8 cellular contexts compared by ENCODE assay signal in the genomic region with DNA sequence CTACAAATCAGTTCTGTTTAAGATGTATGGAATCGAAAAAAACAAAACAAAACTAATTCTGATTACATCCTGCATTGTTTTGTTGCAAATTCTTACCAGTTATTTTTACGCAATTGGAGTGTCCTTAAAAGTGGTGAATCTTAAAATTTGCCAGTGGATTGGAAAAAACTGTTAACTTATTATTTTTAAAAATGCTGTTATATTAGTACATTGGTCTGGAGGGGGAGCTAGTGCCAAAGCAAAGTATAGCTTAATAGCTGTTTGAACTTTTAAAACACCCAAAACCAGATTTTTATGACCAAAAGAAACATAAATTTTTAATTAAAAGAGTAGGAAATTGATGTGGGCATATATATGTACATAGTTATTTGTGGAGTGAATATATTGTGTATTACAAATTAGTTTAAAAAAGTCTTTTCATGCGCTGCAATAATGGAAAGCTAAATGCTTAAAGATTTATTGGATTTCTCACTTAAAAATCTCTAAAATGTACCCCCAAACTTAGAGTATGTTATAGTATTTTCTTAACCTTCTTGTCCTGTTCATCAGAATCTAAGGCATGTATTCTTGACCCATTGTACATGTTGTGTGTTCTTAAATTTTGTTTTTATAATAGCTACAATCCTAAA. TPM values are rescaled to one million over a fixed set of nuclear protein-coding genes. Genes with fewer than 3 reads are reported as not detected.
A peak's percentile ranks its signal among the peaks of the same experiment; 100 is the strongest.
DNase-seq lines count a peak whose midpoint lies in the region; ATAC-seq and TF ChIP-seq lines count a peak whose summit lies in the region.

No MANE protein-coding gene starts in this region.

- no peak overlapping the region for H3K4me3 ChIP-seq in WERI-Rb-1 (ENCODE audit: low read depth, low read length)
- no peak overlapping the region for H3K4me3 ChIP-seq in upper lobe of right lung

- DNase-seq in activated CD8-positive, alpha-beta memory T cell treated with anti-CD3 and anti-CD28 coated beads, Interleukin-2, amount 50 U/mL, for 4 hours = peak; percentile 18
- no peak for DNase-seq in activated CD8-positive, alpha-beta memory T cell treated with anti-CD3 and anti-CD28 coated beads, Interleukin-2, amount 50 U/mL, for 48 hours
- DNase-seq in WERI-Rb-1 (no peak), hepatic stellate cell (ENCODE audit: low spot score) (peak; percentile 30), upper lobe of right lung (no peak), iPS-NIHi11 (ENCODE audit: low spot score) (no peak), HK-2 (ENCODE audit: unreplicated experiment) (no peak)

- peaks cover 11% of the 10 kb centered on the region for H3K4me1 ChIP-seq in upper lobe of right lung

- no peaks in the 10 kb centered on the region for H3K27me3 ChIP-seq in WERI-Rb-1 (ENCODE audit: insufficient read depth, low read depth, severe bottlenecking)
- no peaks in the 10 kb centered on the region for H3K27me3 ChIP-seq in upper lobe of right lung

- intact Hi-C loops in upper lobe of right lung (cut with DNase I) = loop anchor here (10.0 kb wide), 1 partner anchor 410 kb away; no protein-coding TSS in a partner anchor

- no peak for ATAC-seq in upper lobe of right lung

- H3K27ac ChIP-seq in KOPT-K1 (ENCODE audit: low read depth, low read length, poor library complexity, severe bottlenecking) (peak overlapping the region; percentile 92), WERI-Rb-1 (no peak overlapping the region), upper lobe of right lung (no peak overlapping the region)

- no peaks in the 10 kb centered on the region for H3K9me3 ChIP-seq in KOPT-K1 (ENCODE audit: insufficient read depth, low read length, poor library complexity, severe bottlenecking)
- no peaks in the 10 kb centered on the region for H3K9me3 ChIP-seq in WERI-Rb-1 (ENCODE audit: severe bottlenecking)
- H3K9me3 ChIP-seq in upper lobe of right lung = no peaks in the 10 kb centered on the region

- no peaks in the 10 kb centered on the region; the same call in 1 of the 2 replicates for H3K36me3 ChIP-seq in KOPT-K1 (ENCODE audit: insufficient read depth, low read length)
- H3K36me3 ChIP-seq in WERI-Rb-1 = no peaks in the 10 kb centered on the region
- H3K36me3 ChIP-seq in upper lobe of right lung = no peaks in the 10 kb centered on the region

- TF ChIP-seq CTCF in WERI-Rb-1 (IDR thresholded peaks at IDR 0.05; ENCODE audit: low read depth, low read length) (0 out of 2 replicates have a peak, but pooled peaks have one; percentile 10), upper lobe of right lung (IDR thresholded peaks at IDR 0.05) (peak; percentile 51)

RNA-seq across cellular contexts. Expression of a gene that starts 2.5 kb away (rescaled TPM):
- total RNA-seq in upper lobe of right lung = 31.8 TPM

Comparison
In these comparisons a context has a peak if more than half of its experiments do, and no peak if none do; other contexts are left out.
1. DNase-seq: peak in activated CD8-positive, alpha-beta memory T cell treated with anti-CD3 and anti-CD28 coated beads, Interleukin-2, amount 50 U/mL, for 4 hours (single experiment) and hepatic stellate cell (single experiment); none in activated CD8-positive, alpha-beta memory T cell treated with anti-CD3 and anti-CD28 coated beads, Interleukin-2, amount 50 U/mL, for 48 hours (single experiment), WERI-Rb-1 (single experiment), upper lobe of right lung (single experiment), iPS-NIHi11 (single experiment) and HK-2 (single experiment).